Comparison of ENCODE assay signal across 8 cellular contexts in genomic region chr6:20291764-20292227, GRCh38.
A peak's percentile ranks its signal among the peaks of the same experiment; 100 is the strongest.
DNase-seq lines count a peak whose midpoint lies in the region; ATAC-seq and TF ChIP-seq lines count a peak whose summit lies in the region.

No MANE protein-coding gene starts in this region.

- CTCF ChIA-PET in CD4-positive, alpha-beta T cell (lab: Charles Lee), result interaction anchor here (1.2 kb wide), 1 partner anchor 236 kb away, joined by 3 read pairs; no protein-coding TSS in a partner anchor

- no peak overlapping the region for H3K27ac ChIP-seq in CD4-positive, alpha-beta T cell (ENCODE audit: low read depth, low read length)
- H3K27ac ChIP-seq in lower lobe of right lung, result no peak overlapping the region

- TF ChIP-seq CTCF in CD4-positive, alpha-beta T cell (IDR thresholded peaks at IDR 0.05), result peak; percentile 95
- TF ChIP-seq CTCF in lower lobe of right lung (IDR thresholded peaks at IDR 0.05), result peak; percentile 90

- no peaks in the 10 kb centered on the region for H3K27me3 ChIP-seq in CD4-positive, alpha-beta T cell (ENCODE audit: control insufficient read depth, insufficient read depth, low read length)
- H3K27me3 ChIP-seq in lower lobe of right lung (ENCODE audit: low read depth), result no peaks in the 10 kb centered on the region

- no peaks in the 10 kb centered on the region for H3K9me3 Mint-ChIP-seq in CD4-positive, alpha-beta T cell

- no peaks in the 10 kb centered on the region for H3K27me3 Mint-ChIP-seq in CD4-positive, alpha-beta T cell

- H3K4me3 ChIP-seq in lower lobe of right lung, result no peak overlapping the region

- no peak overlapping the region for H3K4me3 Mint-ChIP-seq in CD4-positive, alpha-beta T cell

- peak; percentile 51 to 74 (median 64) for DNase-seq in CD4-positive, alpha-beta T cell
- DNase-seq in NCI-H526 treated with DMSO at 0.1 percent for 48 hours (lab: John Stamatoyannopoulos, UW) (peak; percentile 54), dermis microvascular lymphatic vessel endothelial cell (ENCODE audit: low read depth in 2 of 2) (peak; percentile 39 to 73), lower lobe of right lung (peak; percentile 57)
- peak; percentile 71 for DNase-seq in activated CD4-positive, alpha-beta T cell treated with anti-CD3 and anti-CD28 coated beads, Interleukin-2, amount 50 U/mL, for 1 hour
- peak; percentile 43 for DNase-seq in stimulated activated CD8-positive, alpha-beta memory T cell treated with anti-CD3 and anti-CD28 coated beads, Interleukin-12 subunit alpha, Interleukin-12 subunit beta, amount 100 ng/mL, for 4 hours (ENCODE audit: low read depth)

- intact Hi-C loops in CD4-positive, alpha-beta T cell (cut with DNase I, micrococcal nuclease), result loop anchor here (1.0 to 10.0 kb wide), 8 partner anchors 109 to 1303 kb away; partner anchors contain the start of genes E2F3 (in 1 of the 2) and SOX4 (in 1 of the 2)
- intact Hi-C loops in lower lobe of right lung (cut with DNase I), result loop anchor here (5.0 kb wide), 1 partner anchor 236 kb away; no protein-coding TSS in a partner anchor

- peak; percentile 93 for ATAC-seq in CD4-positive, alpha-beta T cell (ENCODE audit: poor library complexity)
- ATAC-seq in GM19397 (IDR thresholded peaks at IDR 0.05; ENCODE audit: unreplicated experiment) (peak; percentile 79), HG03469 (IDR thresholded peaks at IDR 0.05; ENCODE audit: unreplicated experiment) (peak; percentile 70), lower lobe of right lung (peak; percentile 90 to 94)

- H3K4me1 ChIP-seq in lower lobe of right lung, result no peaks in the 10 kb centered on the region

- H3K36me3 ChIP-seq in lower lobe of right lung, result no peaks in the 10 kb centered on the region

- POLR2A ChIA-PET in CD4-positive, alpha-beta T cell (lab: Charles Lee), result interaction anchor here (1.0 to 1.4 kb wide), 2 partner anchors 28 to 113 kb away, joined by 7 read pairs; no protein-coding TSS in a partner anchor

- H3K36me3 Mint-ChIP-seq in CD4-positive, alpha-beta T cell (ENCODE audit: low read depth), result no peaks in the 10 kb centered on the region

- no peak overlapping the region for H3K27ac Mint-ChIP-seq in CD4-positive, alpha-beta T cell

- H3K4me1 Mint-ChIP-seq in CD4-positive, alpha-beta T cell (ENCODE audit: low read depth), result peaks cover 20% of the 10 kb centered on the region

- H3K9me3 ChIP-seq in CD4-positive, alpha-beta T cell (ENCODE audit: control insufficient read depth, low read length), result no peaks in the 10 kb centered on the region
- H3K9me3 ChIP-seq in lower lobe of right lung, result no peaks in the 10 kb centered on the region
